In genomic region chr1:43536864-43537358, GRCh38 we compare ENCODE assay signal across 18 cellular contexts. TPM values are rescaled to one million over a fixed set of nuclear protein-coding genes. Genes with fewer than 3 reads are reported as not detected.
A peak's percentile ranks its signal among the peaks of the same experiment; 100 is the strongest.
DNase-seq lines count a peak whose midpoint lies in the region; ATAC-seq and TF ChIP-seq lines count a peak whose summit lies in the region.
"Had no signal": no experiment of that assay in that cellular context is flagged by ENCODE, and none has a peak within 500 bp of the region (broad histone marks: within the 10 kb centered on the region; RNA-seq: fewer than 3 reads in every experiment).

No MANE protein-coding gene starts in this region.

- H3K9ac ChIP-seq in PC-3 (ENCODE audit: low read length): peak overlapping the region; percentile 49
- H3K9ac ChIP-seq in colonic mucosa (ENCODE audit: low read depth in 2 of 2, low read length in 2 of 2): peak overlapping the region; percentile 16 to 69

- peaks cover 86% of the 10 kb centered on the region for H3K79me2 ChIP-seq in PC-3 (ENCODE audit: low read length)

- peaks cover 6% of the 10 kb centered on the region for H3F3A ChIP-seq in PC-3 (ENCODE audit: low read length, unreplicated experiment)

- H3K4me1 ChIP-seq in PC-3 (ENCODE audit: insufficient read depth, low read length) (peaks cover 60% of the 10 kb centered on the region), colonic mucosa (peaks cover 3% of the 10 kb centered on the region), mucosa of descending colon (ENCODE audit: low read depth) (peaks cover 45% of the 10 kb centered on the region), stomach (peaks cover 48 to 100% (median 93%) of the 10 kb centered on the region in 4 donors)

- H4K20me1 ChIP-seq in PC-3 (ENCODE audit: low read length): peaks cover 23% of the 10 kb centered on the region; the same call in 1 of the 2 replicates

- 35 to 64% (median 45%) methylated on average over 9 to 11 of the region's 11 CpGs for WGBS in stomach, 5 donors

- H3K27me3 ChIP-seq in PC-3 (ENCODE audit: low read length) (no peaks in the 10 kb centered on the region), colonic mucosa (no peaks in the 10 kb centered on the region), stomach (peaks cover 0 to 6% (median 0%) of the 10 kb centered on the region in 3 donors)
- H3K27me3 ChIP-seq: adrenal gland, ovary had no signal

- no peaks in the 10 kb centered on the region for H3K9me2 ChIP-seq in PC-3 (replicated peaks; ENCODE audit: low read length)

- TF ChIP-seq EP300 in stomach (IDR thresholded peaks at IDR 0.05): no peak

- CTCF ChIA-PET in PC-3 (lab: Charles Lee): interaction anchor here (1.3 kb wide), 1 partner anchor 17 kb away, joined by 5 read pairs; no protein-coding TSS in a partner anchor

- H3K4me2 ChIP-seq in PC-3 (ENCODE audit: low read length): peak overlapping the region; percentile 65

- ATAC-seq in PC-3 (no peak; the same call in 1 of the 2 replicates), mucosa of descending colon (peak; percentile 20), GM19397 (IDR thresholded peaks at IDR 0.05; ENCODE audit: unreplicated experiment) (no peak), GM18870 (IDR thresholded peaks at IDR 0.05; ENCODE audit: unreplicated experiment) (no peak)
- ATAC-seq: left ventricle myocardium superior had no signal

- peak overlapping the region; percentile 86 for H3K27ac ChIP-seq in PC-3 (ENCODE audit: low read length)
- H3K27ac ChIP-seq in colonic mucosa: peak overlapping the region; percentile 83
- H3K27ac ChIP-seq in stomach: peak overlapping the region; percentile 75 to 94 (median 78)
- H3K27ac ChIP-seq: adrenal gland, ovary had no signal

- POLR2A ChIA-PET in PC-3 (lab: Charles Lee; ENCODE audit: unreplicated experiment): no interaction called here

- no peak overlapping the region for H2AFZ ChIP-seq in PC-3 (ENCODE audit: low read length)

- H3K4me3 ChIP-seq in PC-3 (ENCODE audit: low read length): no peak overlapping the region
- H3K4me3 ChIP-seq in colonic mucosa: no peak overlapping the region
- no peak overlapping the region for H3K4me3 ChIP-seq in mucosa of descending colon
- H3K4me3 ChIP-seq in stomach: no peak overlapping the region
- H3K4me3 ChIP-seq: adrenal gland, ovary had no signal

- intact Hi-C loops in PC-3 (cut with micrococcal nuclease) (no loop called here), colonic mucosa (cut with DNase I) (loop anchor here (10.0 kb wide), 1 partner anchor 398 kb away; the partner anchor contains the start of gene ARTN), mucosa of descending colon (cut with DNase I, micrococcal nuclease) (no loop called here), stomach (cut with DNase I; ENCODE audit: low total_unique reads) (no loop called here)

- TF ChIP-seq CTCF in PC-3 (conservative IDR thresholded peaks at IDR 0.05; ENCODE audit: low read depth, low read length) (no peak), colonic mucosa (IDR thresholded peaks at IDR 0.05) (no peak), mucosa of descending colon (IDR thresholded peaks at IDR 0.05) (no peak), stomach (IDR thresholded peaks at IDR 0.05) (no peak)

- BruUV-seq in PC-3 (replicated peaks; lab: Mats Ljungman, UMichigan): no TSS peak

- H3K36me3 ChIP-seq in PC-3 (ENCODE audit: low read depth, low read length) (peaks cover 10% of the 10 kb centered on the region; the same call in 1 of the 2 replicates), colonic mucosa (no peaks in the 10 kb centered on the region), mucosa of descending colon (ENCODE audit: low read depth) (no peaks in the 10 kb centered on the region), stomach (peaks cover 5 to 8% (median 7%) of the 10 kb centered on the region in 4 donors)
- H3K36me3 ChIP-seq: adrenal gland, ovary had no signal

- H3K9me3 ChIP-seq in PC-3 (ENCODE audit: low read length) (no peaks in the 10 kb centered on the region), colonic mucosa (no peaks in the 10 kb centered on the region), mucosa of descending colon (no peaks in the 10 kb centered on the region), stomach (no peaks in the 10 kb centered on the region)
- H3K9me3 ChIP-seq: adrenal gland, ovary had no signal

- DNase-seq in PC-3 (no peak), colonic mucosa (peak; percentile 40), mucosa of descending colon (peak in 2 of 3 donors; percentile 49 to 55), stomach (no peak), HuH-7 (ENCODE audit: low spot score) (no peak)
- DNase-seq: activated CD4-positive, alpha-beta T cell treated with anti-CD3 and anti-CD28 coated beads for 48 hours; activated effector memory CD4-positive, alpha-beta T cell treated with Interleukin-2 at 50 U/mL for 16 hours; adrenal gland; DND-41; effector memory CD4-positive, alpha-beta T cell; head of caudate nucleus; left ventricle myocardium superior; MV-4-11; stimulated activated CD4-positive, alpha-beta T cell treated with anti-CD3 and anti-CD28 coated beads, Interleukin-4, amount 100 ng/mL, for 24 hours had no signal

- no peak for TF ChIP-seq POLR2A in stomach (IDR thresholded peaks at IDR 0.05)

RNA-seq across cellular contexts. Expression of gene PTPRF, which starts 6.2 kb away (rescaled TPM):
- total RNA-seq in PC-3 (2014; rRNA removed) (67.4 and 100 TPM in 2 replicates), colonic mucosa (100 to 1,000 TPM; 351 to 449 TPM), mucosa of descending colon (100 to 1,000 TPM; 355 to 752 (median 384) TPM), stomach (100 to 1,000 TPM in 4 of 5 donors, 10 to 100 TPM in 1; 63.0 to 282 (median 114) TPM)
- 10 to 100 TPM; 11.3 to 53.3 (median 30.4) TPM for polyA plus RNA-seq in stomach
- polyA plus RNA-seq: CD8-positive, alpha-beta memory T cell had no signal

Comparison
In these comparisons a context has a peak if more than half of its experiments do, and no peak if none do; other contexts are left out.
1. DNase-seq: peak in colonic mucosa (single experiment) and mucosa of descending colon (2 of 3); none in PC-3 (single experiment), stomach (single experiment) and HuH-7 (single experiment).
2. Peak in every context shown above with its lines, with median percentiles within 50 percentile points of each other: H3K27ac ChIP-seq.